22 cellular contexts compared by ENCODE assay signal in genomic region chr13:50268500-50268899, GRCh38.
DNase-seq lines count a peak whose midpoint lies in the region; TF ChIP-seq lines count a peak whose summit lies in the region.
"Had no signal": no experiment of that assay in that cellular context is flagged by ENCODE, and none has a peak within 500 bp of the region (broad histone marks: within the 10 kb centered on the region; RNA-seq: fewer than 3 reads in every experiment).

No MANE protein-coding gene starts in this region.

- H3K4me1 ChIP-seq in suprapubic skin = no peaks in the 10 kb centered on the region
- H3K4me1 ChIP-seq in breast epithelium = no peaks in the 10 kb centered on the region
- H3K4me1 ChIP-seq: uterus had no signal

- H3K27me3 ChIP-seq in suprapubic skin (no peaks in the 10 kb centered on the region), breast epithelium (no peaks in the 10 kb centered on the region)
- H3K27me3 ChIP-seq: heart right ventricle, uterus had no signal

- H3K9me3 ChIP-seq in suprapubic skin = no peaks in the 10 kb centered on the region
- no peaks in the 10 kb centered on the region for H3K9me3 ChIP-seq in breast epithelium
- H3K9me3 ChIP-seq: heart right ventricle, uterus had no signal

- TF ChIP-seq POLR2A in suprapubic skin (IDR thresholded peaks at IDR 0.05) = no peak
- TF ChIP-seq POLR2A in breast epithelium (IDR thresholded peaks at IDR 0.05) = no peak

- DNase-seq in AG09319 (ENCODE audit: extremely low read depth, low read depth) = no peak
- peak; percentile 17 for DNase-seq in LHCN-M2 (ENCODE audit: low read depth)
- peak; percentile 4 for DNase-seq in iris pigment epithelial cell (ENCODE audit: low read depth)
- no peak for DNase-seq in suprapubic skin (ENCODE audit: low spot score in 2 of 2)
- no peak for DNase-seq in activated gamma-delta T cell (lab: John Stamatoyannopoulos, UW)
- no peak for DNase-seq in breast epithelium (ENCODE audit: low spot score in 2 of 2)
- no peak for DNase-seq in activated CD4-positive, alpha-beta T cell treated with anti-CD3 and anti-CD28 coated beads for 1 hour
- DNase-seq: activated CD8-positive, alpha-beta memory T cell treated with anti-CD3 and anti-CD28 coated beads for 24 hours; anterior cingulate cortex; H9; heart right ventricle; MM.1S; NCI-H2081; NCI-H524 treated with DMSO at 0.1 percent for 48 hours; retina; stimulated activated naive CD8-positive, alpha-beta T cell treated with anti-CD3 and anti-CD28 coated beads, Interleukin-15, amount 100 ng/mL, for 72 hours; T-cell; uterus; WERI-Rb-1 had no signal

- no peak overlapping the region for H3K27ac ChIP-seq in suprapubic skin
- H3K27ac ChIP-seq in breast epithelium = no peak overlapping the region
- H3K27ac ChIP-seq: coronary artery, epithelial cell of prostate, heart right ventricle, uterus, WERI-Rb-1 had no signal

- TF ChIP-seq CTCF in AG09319 (IDR thresholded peaks at IDR 0.05; ENCODE audit: low read depth, low read length) (peak; percentile 30), WI38 (IDR thresholded peaks at IDR 0.05; ENCODE audit: low read depth, low read length) (peak; percentile 17; the same call in 1 of the 2 replicates), suprapubic skin (IDR thresholded peaks at IDR 0.05) (no peak), breast epithelium (IDR thresholded peaks at IDR 0.05) (no peak)

- TF ChIP-seq EP300 in suprapubic skin (IDR thresholded peaks at IDR 0.05) = no peak

- H3K4me3 ChIP-seq in WI38 (ENCODE audit: low read depth, low read length) (no peak overlapping the region), suprapubic skin (no peak overlapping the region), breast epithelium (no peak overlapping the region)
- H3K4me3 ChIP-seq: coronary artery, heart right ventricle, uterus had no signal

- intact Hi-C loops in breast epithelium (cut with DNase I; ENCODE audit: low total_unique reads) = no loop called here

- 50% methylated on average over 2 of the region's 2 CpGs for WGBS in suprapubic skin

- H3K36me3 ChIP-seq in suprapubic skin = no peaks in the 10 kb centered on the region
- no peaks in the 10 kb centered on the region for H3K36me3 ChIP-seq in breast epithelium
- H3K36me3 ChIP-seq: heart right ventricle, uterus, WERI-Rb-1 had no signal

Comparison
In these comparisons a context has a peak if more than half of its experiments do, and no peak if none do; other contexts are left out.
1. DNase-seq: peak in LHCN-M2 (single experiment) and iris pigment epithelial cell (single experiment); none in AG09319 (single experiment), suprapubic skin (0 of 2), activated gamma-delta T cell (single experiment), breast epithelium (0 of 2) and activated CD4-positive, alpha-beta T cell treated with anti-CD3 and anti-CD28 coated beads for 1 hour (single experiment).
2. CTCF ChIP-seq: peak in AG09319 (single experiment) and WI38 (single experiment); none in suprapubic skin (0 of 2) and breast epithelium (0 of 3).